Comparison of ENCODE assay signal across 21 cellular contexts in genomic region chr4:60134106-60134505, GRCh38.
"Had no signal": no experiment of that assay in that cellular context is flagged by ENCODE, and none has a peak within 500 bp of the region (broad histone marks: within the 10 kb centered on the region; RNA-seq: fewer than 3 reads in every experiment).

No MANE protein-coding gene starts in this region.

- H3K27ac Mint-ChIP-seq: activated naive CD8-positive, alpha-beta T cell treated with anti-CD3 and anti-CD28 coated beads for 36 hours; natural killer cell treated with Interleukin-12 subunit alpha and Interleukin-12 subunit beta and Interleukin-15 and Interleukin-18, amount 100 ng/mL, for 72 hours; stimulated activated naive CD8-positive, alpha-beta T cell treated with anti-CD3 and anti-CD28 coated beads, Interleukin-15, Interleukin-2, amounts not matched to agents 100 ng/mL and 50 ng/mL, for 24 hours; WTC11 had no signal

- H3K36me3 Mint-ChIP-seq: activated naive CD8-positive, alpha-beta T cell treated with anti-CD3 and anti-CD28 coated beads for 36 hours; natural killer cell treated with Interleukin-12 subunit alpha and Interleukin-12 subunit beta and Interleukin-15 and Interleukin-18, amount 100 ng/mL, for 72 hours; WTC11 had no signal

- H3K4me1 Mint-ChIP-seq: activated naive CD8-positive, alpha-beta T cell treated with anti-CD3 and anti-CD28 coated beads for 36 hours; WTC11 had no signal

- H3K27me3 ChIP-seq: cardiac muscle cell, ovary, thyroid gland, upper lobe of right lung had no signal

- H3K9me3 Mint-ChIP-seq: activated naive CD8-positive, alpha-beta T cell treated with anti-CD3 and anti-CD28 coated beads for 36 hours; natural killer cell treated with Interleukin-12 subunit alpha and Interleukin-12 subunit beta and Interleukin-15 and Interleukin-18, amount 100 ng/mL, for 72 hours; WTC11 had no signal

- H3K9me3 ChIP-seq: ovary, psoas muscle, thyroid gland, upper lobe of right lung had no signal

- H3K4me1 ChIP-seq: psoas muscle, thyroid gland, upper lobe of right lung had no signal

- H3K27me3 Mint-ChIP-seq: activated naive CD8-positive, alpha-beta T cell treated with anti-CD3 and anti-CD28 coated beads for 36 hours; natural killer cell treated with Interleukin-12 subunit alpha and Interleukin-12 subunit beta and Interleukin-15 and Interleukin-18, amount 100 ng/mL, for 72 hours; stimulated activated naive CD8-positive, alpha-beta T cell treated with anti-CD3 and anti-CD28 coated beads, Interleukin-15, Interleukin-2, amounts not matched to agents 100 ng/mL and 50 ng/mL, for 24 hours had no signal

- H3K27ac ChIP-seq: cardiac muscle cell, ovary, psoas muscle, thyroid gland, upper lobe of right lung had no signal

- H3K4me3 ChIP-seq: cardiac muscle cell, ovary, psoas muscle, thyroid gland, upper lobe of right lung had no signal

- H3K4me3 Mint-ChIP-seq: activated naive CD8-positive, alpha-beta T cell treated with anti-CD3 and anti-CD28 coated beads for 36 hours; natural killer cell treated with Interleukin-12 subunit alpha and Interleukin-12 subunit beta and Interleukin-15 and Interleukin-18, amount 100 ng/mL, for 72 hours; stimulated activated naive CD8-positive, alpha-beta T cell treated with anti-CD3 and anti-CD28 coated beads, Interleukin-15, Interleukin-2, amounts not matched to agents 100 ng/mL and 50 ng/mL, for 24 hours; WTC11 had no signal

- H3K36me3 ChIP-seq: cardiac muscle cell, ovary, thyroid gland, upper lobe of right lung had no signal

- DNase-seq: activated CD4-positive, alpha-beta T cell treated with anti-CD3 and anti-CD28 coated beads, Interleukin-2, amount 50 U/mL, for 48 hours; activated naive CD4-positive, alpha-beta T cell treated with Interleukin-2 at 50 U/mL for 16 hours; activated naive CD8-positive, alpha-beta T cell treated with anti-CD3 and anti-CD28 coated beads for 36 hours; activated T-cell treated with anti-CD3 and anti-CD28 coated beads, Interleukin-2, amount 50 U/mL, for 48 hours; effector CD4-positive, alpha-beta T cell; erythroblast; glutamatergic neuron; hypothalamus; left ventricle myocardium superior; ovary; psoas muscle; right cardiac atrium; stimulated activated CD4-positive, alpha-beta T cell treated with anti-CD3 and anti-CD28 coated beads, Interleukin-12 subunit alpha, Interleukin-12 subunit beta, amount 100 ng/mL, for 4 hours; stimulated activated CD4-positive, alpha-beta T cell treated with anti-CD3 and anti-CD28 coated beads, Interleukin-4, amount 100 ng/mL, for 4 hours; substantia nigra; thyroid gland; upper lobe of right lung had no signal
